33 cellular contexts compared by ENCODE assay signal in the genomic region with DNA sequence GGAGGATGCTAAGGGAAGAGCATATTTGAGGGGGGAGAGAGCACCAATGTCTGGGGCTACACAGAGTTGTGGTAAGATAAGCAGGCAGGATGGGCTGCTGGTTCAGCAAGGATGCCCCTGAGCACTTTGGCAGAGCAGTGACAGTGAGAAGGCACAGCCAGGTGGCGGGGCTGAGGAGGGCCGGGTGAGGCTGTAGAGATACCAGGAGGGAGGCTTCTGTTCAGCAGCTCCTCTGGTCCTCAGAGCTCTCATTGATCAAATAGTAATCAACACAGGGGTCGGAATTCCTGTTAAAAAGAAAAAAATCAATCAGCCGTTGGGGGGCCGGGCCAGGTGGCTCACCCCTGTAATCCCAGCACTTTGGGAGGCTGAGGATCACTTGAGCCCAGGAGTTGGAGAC. TPM values are rescaled to one million over a fixed set of nuclear protein-coding genes. Genes with fewer than 3 reads are reported as not detected.
"Had no signal": no experiment of that assay in that cellular context is flagged by ENCODE, and none has a peak within 500 bp of the region (broad histone marks: within the 10 kb centered on the region; RNA-seq: fewer than 3 reads in every experiment).

No MANE protein-coding gene starts in this region.

- H3K9me3 Mint-ChIP-seq: natural killer cell; neural progenitor cell; stimulated activated effector memory CD8-positive, alpha-beta T cell treated with anti-CD3 and anti-CD28 coated beads, Interleukin-12 subunit alpha, Interleukin-12 subunit beta, amount 100 ng/mL, for 72 hours; stimulated activated naive B cell treated with anti-CD40 and anti-IgM and Interleukin-4, amounts not matched to agents 10 μg/mL and 1 μg/mL and 100 μg/mL, for 72 hours; stimulated activated naive CD8-positive, alpha-beta T cell treated with anti-CD3 and anti-CD28 coated beads, Interleukin-15, Interleukin-2, amounts not matched to agents 100 ng/mL and 50 ng/mL, for 24 hours had no signal

- ATAC-seq: naive thymus-derived CD4-positive, alpha-beta T cell; natural killer cell; psoas muscle; right cardiac atrium; right lobe of liver; stimulated activated effector memory CD8-positive, alpha-beta T cell treated with anti-CD3 and anti-CD28 coated beads, Interleukin-12 subunit alpha, Interleukin-12 subunit beta, amount 100 ng/mL, for 72 hours; stimulated activated naive B cell treated with anti-CD40 and anti-IgM and Interleukin-4, amounts not matched to agents 10 μg/mL and 1 μg/mL and 100 μg/mL, for 72 hours; upper lobe of right lung had no signal

- H3K36me3 Mint-ChIP-seq: natural killer cell; neural progenitor cell; stimulated activated effector memory CD8-positive, alpha-beta T cell treated with anti-CD3 and anti-CD28 coated beads, Interleukin-12 subunit alpha, Interleukin-12 subunit beta, amount 100 ng/mL, for 72 hours; stimulated activated naive B cell treated with anti-CD40 and anti-IgM and Interleukin-4, amounts not matched to agents 10 μg/mL and 1 μg/mL and 100 μg/mL, for 72 hours; type B pancreatic cell had no signal

- H3K27ac ChIP-seq: neural progenitor cell, neutrophil, ovary, parathyroid adenoma, psoas muscle, right lobe of liver, sigmoid colon, stomach, testis, tibial artery, transverse colon, upper lobe of right lung, vagina had no signal

- H3K9me3 ChIP-seq: neutrophil, ovary, psoas muscle, right lobe of liver, sigmoid colon, testis, transverse colon, upper lobe of right lung, vagina had no signal

- H3K4me3 Mint-ChIP-seq: naive thymus-derived CD4-positive, alpha-beta T cell; natural killer cell; nephron; neural progenitor cell; stimulated activated effector memory CD8-positive, alpha-beta T cell treated with anti-CD3 and anti-CD28 coated beads, Interleukin-12 subunit alpha, Interleukin-12 subunit beta, amount 100 ng/mL, for 72 hours; stimulated activated naive B cell treated with anti-CD40 and anti-IgM and Interleukin-4, amounts not matched to agents 10 μg/mL and 1 μg/mL and 100 μg/mL, for 72 hours; stimulated activated naive CD8-positive, alpha-beta T cell treated with anti-CD3 and anti-CD28 coated beads, Interleukin-15, Interleukin-2, amounts not matched to agents 100 ng/mL and 50 ng/mL, for 24 hours; type B pancreatic cell had no signal

- H3K27me3 ChIP-seq: neural progenitor cell, neutrophil, ovary, right lobe of liver, sigmoid colon, testis, transverse colon, upper lobe of right lung, vagina had no signal

- H3K27ac Mint-ChIP-seq: naive thymus-derived CD4-positive, alpha-beta T cell; nephron; neural progenitor cell; progenitor cell of endocrine pancreas; stimulated activated effector memory CD8-positive, alpha-beta T cell treated with anti-CD3 and anti-CD28 coated beads, Interleukin-12 subunit alpha, Interleukin-12 subunit beta, amount 100 ng/mL, for 72 hours; stimulated activated naive B cell treated with anti-CD40 and anti-IgM and Interleukin-4, amounts not matched to agents 10 μg/mL and 1 μg/mL and 100 μg/mL, for 72 hours; stimulated activated naive CD8-positive, alpha-beta T cell treated with anti-CD3 and anti-CD28 coated beads, Interleukin-15, Interleukin-2, amounts not matched to agents 100 ng/mL and 50 ng/mL, for 24 hours; type B pancreatic cell had no signal

- H3K4me2 ChIP-seq: neural progenitor cell had no signal

- H3K4me3 ChIP-seq: neural progenitor cell, ovary, psoas muscle, right lobe of liver, sigmoid colon, stomach, testis, tibial artery, transverse colon, upper lobe of right lung, vagina had no signal

- H2AFZ ChIP-seq: neural progenitor cell, parathyroid adenoma had no signal

- H3K4me1 ChIP-seq: parathyroid adenoma, right lobe of liver, sigmoid colon, tibial artery, vagina had no signal

- H3K36me3 ChIP-seq: neural progenitor cell, neutrophil, ovary, right lobe of liver, sigmoid colon, stomach, tibial artery, transverse colon, upper lobe of right lung, vagina had no signal

- H3K9ac ChIP-seq: neural progenitor cell, parathyroid adenoma had no signal

- H3K4me1 Mint-ChIP-seq: stimulated activated effector memory CD8-positive, alpha-beta T cell treated with anti-CD3 and anti-CD28 coated beads, Interleukin-12 subunit alpha, Interleukin-12 subunit beta, amount 100 ng/mL, for 72 hours had no signal

- DNase-seq: naive thymus-derived CD4-positive, alpha-beta T cell; natural killer cell; nucleus accumbens; ovary; posterior cingulate gyrus; psoas muscle; right cardiac atrium; right lobe of liver; sigmoid colon; small intestine; stimulated activated CD4-positive, alpha-beta T cell treated with anti-CD3 and anti-CD28 coated beads, Interleukin-15, amount 100 ng/mL, for 24 hours; stimulated activated CD4-positive, alpha-beta T cell treated with anti-CD3 and anti-CD28 coated beads, Interleukin-2, amount 100 ng/mL, for 24 hours; stimulated activated CD4-positive, alpha-beta T cell treated with anti-CD3 and anti-CD28 coated beads, Interleukin-2, amount 100 ng/mL, for 48 hours; stimulated activated CD4-positive, alpha-beta T cell treated with anti-CD3 and anti-CD28 coated beads, Interleukin-4, amount 100 ng/mL, for 24 hours; stimulated activated naive B cell treated with anti-CD40 and anti-IgM and Interleukin-4, amounts not matched to agents 10 μg/mL and 1 μg/mL and 100 μg/mL, for 72 hours; stimulated activated naive CD4-positive, alpha-beta T cell treated with Interleukin-2 at 50 U/mL for 16 hours; stomach; testis; tibial artery; transverse colon; upper lobe of right lung had no signal

RNA-seq across cellular contexts. Expression of a gene that starts 11.5 kb away (rescaled TPM):
- total RNA-seq: progenitor cell of endocrine pancreas, renal cortical epithelial cell, subcutaneous adipose tissue, upper lobe of right lung, vagina had no signal
- polyA plus RNA-seq: naive thymus-derived CD4-positive, alpha-beta T cell; neural cell had no signal
